In genomic region chr15:32723171-32723948, GRCh38 we compare ENCODE assay signal across 1 cellular context.
TF ChIP-seq lines count a peak whose summit lies in the region.

No MANE protein-coding gene starts in this region.

TF ChIP-seq in GM12878, 131 proteins besides CTCF, POLR2A, EP300 and RAD21 (continued from another document):
- peak; percentile 69 for TF ChIP-seq PBX3 (IDR thresholded peaks at IDR 0.05; ENCODE audit: insufficient replicate concordance, low read depth, low read length)
- peak; percentile 35 for TF ChIP-seq SKIL (IDR thresholded peaks at IDR 0.05; ENCODE audit: low read depth, poor library complexity, severe bottlenecking)
- peak; percentile 87 for TF ChIP-seq JUNB (IDR thresholded peaks at IDR 0.05)
- TF ChIP-seq IRF4 (IDR thresholded peaks at IDR 0.05; ENCODE audit: low read depth, low read length): no peak
- peak; percentile 85 for TF ChIP-seq RUNX3 (IDR thresholded peaks at IDR 0.05; ENCODE audit: low read length)
- peak; percentile 71 for TF ChIP-seq BCL11A (IDR thresholded peaks at IDR 0.05; ENCODE audit: low read depth, low read length)
- no peak for TF ChIP-seq STAT1 (conservative IDR thresholded peaks at IDR 0.05)
- TF ChIP-seq NFIC (IDR thresholded peaks at IDR 0.05; ENCODE audit: low read depth, low read length): peak; percentile 74
